24 cellular contexts compared by ENCODE assay signal in genomic region chr9:90580576-90580975, GRCh38.
"Had no signal": no experiment of that assay in that cellular context is flagged by ENCODE, and none has a peak within 500 bp of the region (broad histone marks: within the 10 kb centered on the region; RNA-seq: fewer than 3 reads in every experiment).

No MANE protein-coding gene starts in this region.

- H3K36me3 Mint-ChIP-seq: memory B cell; mesothelial cell of epicardium; naive thymus-derived CD4-positive, alpha-beta T cell; stimulated activated memory B cell treated with anti-CD40 and anti-IgM and Interleukin-4, amounts not matched to agents 10 μg/mL and 1 μg/mL and 100 μg/mL, for 72 hours had no signal

- H3K36me3 ChIP-seq: esophagus muscularis mucosa, prostate gland, right atrium auricular region, tibial artery, upper lobe of left lung had no signal

- H3K4me1 Mint-ChIP-seq: memory B cell; naive thymus-derived CD4-positive, alpha-beta T cell; nephron; stimulated activated memory B cell treated with anti-CD40 and anti-IgM and Interleukin-4, amounts not matched to agents 10 μg/mL and 1 μg/mL and 100 μg/mL, for 72 hours had no signal

- DNase-seq: cerebellar nuclear complex; dorsolateral prefrontal cortex; effector CD4-positive, alpha-beta T cell; foreskin melanocyte; naive thymus-derived CD4-positive, alpha-beta T cell; nucleus accumbens; stimulated activated CD4-positive, alpha-beta T cell treated with anti-CD3 and anti-CD28 coated beads, Interleukin-2, amount 100 ng/mL, for 24 hours; stimulated activated CD4-positive, alpha-beta T cell treated with anti-CD3 and anti-CD28 coated beads, Interleukin-4, amount 100 ng/mL, for 4 hours; stimulated activated naive CD8-positive, alpha-beta T cell treated with anti-CD3 and anti-CD28 coated beads, Interleukin-15, Interleukin-2, amounts not matched to agents 100 U/mL and 50 U/mL, for 24 hours; substantia nigra; testis; tibial artery; upper lobe of left lung had no signal

- H3K4me1 ChIP-seq: esophagus muscularis mucosa, prostate gland, right atrium auricular region, testis, tibial artery, upper lobe of left lung had no signal

- ATAC-seq: left lobe of liver; naive thymus-derived CD4-positive, alpha-beta T cell; sciatic nerve; stimulated activated memory B cell treated with anti-CD40 and anti-IgM and Interleukin-4, amounts not matched to agents 10 μg/mL and 1 μg/mL and 100 μg/mL, for 72 hours; stimulated activated naive CD8-positive, alpha-beta T cell treated with anti-CD3 and anti-CD28 coated beads, Interleukin-15, Interleukin-2, amounts not matched to agents 100 U/mL and 50 U/mL, for 24 hours had no signal

- H3K4me3 ChIP-seq: dorsolateral prefrontal cortex, esophagus muscularis mucosa, lung, prostate gland, right atrium auricular region, testis, tibial artery, upper lobe of left lung had no signal

- H3K27ac Mint-ChIP-seq: memory B cell; mesothelial cell of epicardium; naive thymus-derived CD4-positive, alpha-beta T cell; nephron; stimulated activated memory B cell treated with anti-CD40 and anti-IgM and Interleukin-4, amounts not matched to agents 10 μg/mL and 1 μg/mL and 100 μg/mL, for 72 hours had no signal

- H3K9me3 ChIP-seq: esophagus muscularis mucosa, prostate gland, right atrium auricular region, testis, tibial artery, upper lobe of left lung had no signal

- H3K27ac ChIP-seq: dorsolateral prefrontal cortex, epithelial cell of prostate, esophagus muscularis mucosa, prostate gland, right atrium auricular region, testis, tibial artery, upper lobe of left lung had no signal

- H3K9me3 Mint-ChIP-seq: memory B cell; nephron; stimulated activated memory B cell treated with anti-CD40 and anti-IgM and Interleukin-4, amounts not matched to agents 10 μg/mL and 1 μg/mL and 100 μg/mL, for 72 hours had no signal

- H3K27me3 Mint-ChIP-seq: stimulated activated memory B cell treated with anti-CD40 and anti-IgM and Interleukin-4, amounts not matched to agents 10 μg/mL and 1 μg/mL and 100 μg/mL, for 72 hours had no signal

- H3K27me3 ChIP-seq: dorsolateral prefrontal cortex, esophagus muscularis mucosa, right atrium auricular region, testis, tibial artery, upper lobe of left lung had no signal

- H3K4me3 Mint-ChIP-seq: memory B cell; mesothelial cell of epicardium; naive thymus-derived CD4-positive, alpha-beta T cell; nephron; stimulated activated memory B cell treated with anti-CD40 and anti-IgM and Interleukin-4, amounts not matched to agents 10 μg/mL and 1 μg/mL and 100 μg/mL, for 72 hours had no signal
